Comparison of ENCODE assay signal across 1 cellular context in the genomic region with DNA sequence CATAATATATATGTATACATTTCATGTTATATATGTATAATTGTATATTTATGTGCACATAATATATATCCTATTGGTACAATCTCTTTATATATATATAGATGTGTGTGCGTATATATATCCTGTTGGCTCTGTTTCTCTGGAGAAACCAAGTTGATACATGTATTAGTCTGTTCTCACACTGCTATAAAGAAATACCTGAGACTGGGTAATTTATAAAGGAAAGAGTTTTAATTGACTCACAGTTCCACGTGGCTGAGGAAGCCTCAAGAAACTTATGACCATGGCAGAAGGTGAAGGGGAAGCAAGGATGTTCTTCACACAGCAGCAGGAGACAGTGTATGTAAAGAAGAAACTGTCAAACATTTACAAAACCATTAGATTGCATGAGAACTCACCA.
TF ChIP-seq lines count a peak whose summit lies in the region.

No MANE protein-coding gene starts in this region.

TF ChIP-seq in A549, 52 proteins besides CTCF, POLR2A, EP300 and RAD21:
- TF ChIP-seq, protein P1, sequence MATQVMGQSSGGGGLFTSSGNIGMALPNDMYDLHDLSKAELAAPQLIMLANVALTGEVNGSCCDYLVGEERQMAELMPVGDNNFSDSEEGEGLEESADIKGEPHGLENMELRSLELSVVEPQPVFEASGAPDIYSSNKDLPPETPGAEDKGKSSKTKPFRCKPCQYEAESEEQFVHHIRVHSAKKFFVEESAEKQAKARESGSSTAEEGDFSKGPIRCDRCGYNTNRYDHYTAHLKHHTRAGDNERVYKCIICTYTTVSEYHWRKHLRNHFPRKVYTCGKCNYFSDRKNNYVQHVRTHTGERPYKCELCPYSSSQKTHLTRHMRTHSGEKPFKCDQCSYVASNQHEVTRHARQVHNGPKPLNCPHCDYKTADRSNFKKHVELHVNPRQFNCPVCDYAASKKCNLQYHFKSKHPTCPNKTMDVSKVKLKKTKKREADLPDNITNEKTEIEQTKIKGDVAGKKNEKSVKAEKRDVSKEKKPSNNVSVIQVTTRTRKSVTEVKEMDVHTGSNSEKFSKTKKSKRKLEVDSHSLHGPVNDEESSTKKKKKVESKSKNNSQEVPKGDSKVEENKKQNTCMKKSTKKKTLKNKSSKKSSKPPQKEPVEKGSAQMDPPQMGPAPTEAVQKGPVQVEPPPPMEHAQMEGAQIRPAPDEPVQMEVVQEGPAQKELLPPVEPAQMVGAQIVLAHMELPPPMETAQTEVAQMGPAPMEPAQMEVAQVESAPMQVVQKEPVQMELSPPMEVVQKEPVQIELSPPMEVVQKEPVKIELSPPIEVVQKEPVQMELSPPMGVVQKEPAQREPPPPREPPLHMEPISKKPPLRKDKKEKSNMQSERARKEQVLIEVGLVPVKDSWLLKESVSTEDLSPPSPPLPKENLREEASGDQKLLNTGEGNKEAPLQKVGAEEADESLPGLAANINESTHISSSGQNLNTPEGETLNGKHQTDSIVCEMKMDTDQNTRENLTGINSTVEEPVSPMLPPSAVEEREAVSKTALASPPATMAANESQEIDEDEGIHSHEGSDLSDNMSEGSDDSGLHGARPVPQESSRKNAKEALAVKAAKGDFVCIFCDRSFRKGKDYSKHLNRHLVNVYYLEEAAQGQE (IDR thresholded peaks at IDR 0.05), result no peak
- TF ChIP-seq NPAS2 (CRISPR knock-in tag; IDR thresholded peaks at IDR 0.05; ENCODE audit: borderline replicate concordance), result no peak
- TF ChIP-seq MYC (IDR thresholded peaks at IDR 0.05; ENCODE audit: borderline replicate concordance, low read length), result no peak
- no peak for TF ChIP-seq GATA3 (IDR thresholded peaks at IDR 0.05; ENCODE audit: borderline replicate concordance)
- TF ChIP-seq FOSL2 (IDR thresholded peaks at IDR 0.05), result no peak
- TF ChIP-seq FOSL2 (CRISPR knock-in tag; IDR thresholded peaks at IDR 0.05), result no peak
- TF ChIP-seq SMC3 (IDR thresholded peaks at IDR 0.05), result no peak
- TF ChIP-seq ZFP36 (IDR thresholded peaks at IDR 0.05; ENCODE audit: borderline replicate concordance, partially characterized antibody), result no peak
- TF ChIP-seq CHD2 (IDR thresholded peaks at IDR 0.05; ENCODE audit: low read length, partially characterized antibody), result no peak
- TF ChIP-seq, protein P2, sequence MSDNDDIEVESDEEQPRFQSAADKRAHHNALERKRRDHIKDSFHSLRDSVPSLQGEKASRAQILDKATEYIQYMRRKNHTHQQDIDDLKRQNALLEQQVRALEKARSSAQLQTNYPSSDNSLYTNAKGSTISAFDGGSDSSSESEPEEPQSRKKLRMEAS (IDR thresholded peaks at IDR 0.05), result no peak
- TF ChIP-seq, protein P3, sequence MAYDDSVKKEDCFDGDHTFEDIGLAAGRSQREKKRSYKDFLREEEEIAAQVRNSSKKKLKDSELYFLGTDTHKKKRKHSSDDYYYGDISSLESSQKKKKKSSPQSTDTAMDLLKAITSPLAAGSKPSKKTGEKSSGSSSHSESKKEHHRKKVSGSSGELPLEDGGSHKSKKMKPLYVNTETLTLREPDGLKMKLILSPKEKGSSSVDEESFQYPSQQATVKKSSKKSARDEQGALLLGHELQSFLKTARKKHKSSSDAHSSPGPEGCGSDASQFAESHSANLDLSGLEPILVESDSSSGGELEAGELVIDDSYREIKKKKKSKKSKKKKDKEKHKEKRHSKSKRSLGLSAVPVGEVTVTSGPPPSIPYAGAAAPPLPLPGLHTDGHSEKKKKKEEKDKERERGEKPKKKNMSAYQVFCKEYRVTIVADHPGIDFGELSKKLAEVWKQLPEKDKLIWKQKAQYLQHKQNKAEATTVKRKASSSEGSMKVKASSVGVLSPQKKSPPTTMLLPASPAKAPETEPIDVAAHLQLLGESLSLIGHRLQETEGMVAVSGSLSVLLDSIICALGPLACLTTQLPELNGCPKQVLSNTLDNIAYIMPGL (CRISPR knock-in tag; IDR thresholded peaks at IDR 0.05; ENCODE audit: borderline replicate concordance), result no peak
- TF ChIP-seq ZSCAN20 (CRISPR knock-in tag; IDR thresholded peaks at IDR 0.05), result no peak
- TF ChIP-seq RCOR1 (IDR thresholded peaks at IDR 0.05; ENCODE audit: low read depth, low read length), result no peak
- TF ChIP-seq EHMT2 (IDR thresholded peaks at IDR 0.05; ENCODE audit: low read depth), result no peak
- no peak for TF ChIP-seq NFE2L2 (conservative IDR thresholded peaks at IDR 0.05; ENCODE audit: low read length)
- TF ChIP-seq FOXS1 (CRISPR knock-in tag; IDR thresholded peaks at IDR 0.05), result no peak
- TF ChIP-seq, protein P4, sequence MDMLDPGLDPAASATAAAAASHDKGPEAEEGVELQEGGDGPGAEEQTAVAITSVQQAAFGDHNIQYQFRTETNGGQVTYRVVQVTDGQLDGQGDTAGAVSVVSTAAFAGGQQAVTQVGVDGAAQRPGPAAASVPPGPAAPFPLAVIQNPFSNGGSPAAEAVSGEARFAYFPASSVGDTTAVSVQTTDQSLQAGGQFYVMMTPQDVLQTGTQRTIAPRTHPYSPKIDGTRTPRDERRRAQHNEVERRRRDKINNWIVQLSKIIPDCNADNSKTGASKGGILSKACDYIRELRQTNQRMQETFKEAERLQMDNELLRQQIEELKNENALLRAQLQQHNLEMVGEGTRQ (IDR thresholded peaks at IDR 0.05), result no peak
- TF ChIP-seq CEBPB (IDR thresholded peaks at IDR 0.05), result no peak
- no peak for TF ChIP-seq CHD4 (IDR thresholded peaks at IDR 0.05; ENCODE audit: borderline replicate concordance)
